ENCODE assay signal across 15 cellular contexts in the genomic region with DNA sequence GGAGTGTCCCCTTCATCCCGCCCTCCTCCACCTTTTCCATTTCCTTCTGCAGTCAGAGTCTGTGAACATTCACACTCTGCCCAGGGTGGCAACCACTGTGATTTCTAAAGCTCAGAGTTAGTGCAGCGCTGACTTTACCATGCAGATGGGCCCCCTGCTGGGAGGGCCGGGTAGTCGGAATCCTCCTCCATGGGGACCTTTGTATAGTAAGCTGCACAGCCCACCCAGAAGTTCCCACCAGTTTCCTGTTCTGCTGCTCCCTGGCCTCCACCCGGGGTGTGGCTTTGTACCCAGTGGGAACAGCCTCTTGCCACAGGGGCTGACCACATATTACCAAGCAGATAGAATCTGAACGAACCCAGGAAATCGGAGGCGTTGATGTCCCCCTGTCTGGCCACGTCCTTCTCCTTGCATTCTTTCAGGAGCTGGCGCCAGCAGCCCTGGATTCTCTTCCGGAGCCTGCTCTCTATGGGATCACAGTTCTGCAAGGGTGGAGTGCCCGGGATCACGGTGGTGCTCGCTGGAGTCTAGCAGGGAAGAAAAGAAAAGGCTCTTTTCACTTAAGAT.
DNase-seq lines count a peak whose midpoint lies in the region; ATAC-seq and TF ChIP-seq lines count a peak whose summit lies in the region.
"Had no signal": no experiment of that assay in that cellular context is flagged by ENCODE, and none has a peak within 500 bp of the region (broad histone marks: within the 10 kb centered on the region; RNA-seq: fewer than 3 reads in every experiment).

No MANE protein-coding gene starts in this region.

- H3K36me3 ChIP-seq in Caco-2 (ENCODE audit: control insufficient read depth, insufficient read depth, low read length) (no peaks in the 10 kb centered on the region), HEK293 (ENCODE audit: control insufficient read depth in 2 of 2, insufficient read depth in 1 of 2, low read length in 2 of 2) (no peaks in the 10 kb centered on the region), OCI-LY1 (ENCODE audit: insufficient read depth, low read length) (no peaks in the 10 kb centered on the region), left lung (peaks cover 0 to 4% of the 10 kb centered on the region in 2 donors)
- H3K36me3 ChIP-seq: prostate gland had no signal

- TF ChIP-seq CTCF in Caco-2 (IDR thresholded peaks at IDR 0.05; ENCODE audit: insufficient read depth in 1 of 2, low read depth in 1 of 2, low read length in 1 of 2, severe bottlenecking in 1 of 2, unreplicated experiment in 1 of 2) (peak; percentile 40 to 59), HEK293 (tag by site-specific recombination; IDR thresholded peaks at IDR 0.05) (no peak), OCI-LY1 (IDR thresholded peaks at IDR 0.05; ENCODE audit: low read length) (peak; percentile 57), foreskin keratinocyte (conservative IDR thresholded peaks at IDR 0.05) (peak; percentile 24), left lung (IDR thresholded peaks at IDR 0.05) (no peak), GM10266 (IDR thresholded peaks at IDR 0.05; ENCODE audit: control insufficient read depth, insufficient read depth, low read depth, missing control alignments) (no peak)

- no peak overlapping the region for H2AFZ ChIP-seq in OCI-LY1 (ENCODE audit: low read length)

- H3K4me1 ChIP-seq in Caco-2 = no peaks in the 10 kb centered on the region
- H3K4me1 ChIP-seq in HEK293 (ENCODE audit: control insufficient read depth, insufficient read depth, low read length) = no peaks in the 10 kb centered on the region
- H3K4me1 ChIP-seq in OCI-LY1 (ENCODE audit: insufficient read depth, low read length, severe bottlenecking) = no peaks in the 10 kb centered on the region
- peaks cover 14% of the 10 kb centered on the region for H3K4me1 ChIP-seq in foreskin keratinocyte
- no peaks in the 10 kb centered on the region for H3K4me1 ChIP-seq in left lung
- H3K4me1 ChIP-seq: prostate gland had no signal

- H3K4me1 Mint-ChIP-seq in Caco-2 (ENCODE audit: low read depth, unreplicated experiment) = no peaks in the 10 kb centered on the region
- H3K4me1 Mint-ChIP-seq: activated CD4-positive, alpha-beta T cell treated with anti-CD3 and anti-CD28 coated beads, Interleukin-2, amount 10 ng/mL, durations not matched to agents 24 days and 14 days had no signal

- H3K4me2 ChIP-seq in OCI-LY1 (ENCODE audit: low read length) = no peak overlapping the region

- no peak overlapping the region for H3K4me3 ChIP-seq in Caco-2 (ENCODE audit: low read depth, low read length)
- no peak overlapping the region for H3K4me3 ChIP-seq in HEK293 (ENCODE audit: low read depth, low read length)
- no peak overlapping the region for H3K4me3 ChIP-seq in OCI-LY1 (ENCODE audit: low read depth, low read length, poor library complexity, severe bottlenecking)
- no peak overlapping the region for H3K4me3 ChIP-seq in left lung
- H3K4me3 ChIP-seq: prostate gland had no signal

- ATAC-seq in foreskin keratinocyte (no peak), left lung (no peak)

- H3K27ac ChIP-seq in HEK293 (ENCODE audit: extremely low read depth, low read depth, low read length) (no peak overlapping the region), OCI-LY1 (ENCODE audit: low read depth, low read length, poor library complexity, severe bottlenecking) (no peak overlapping the region), foreskin keratinocyte (no peak overlapping the region), left lung (no peak overlapping the region)
- H3K27ac ChIP-seq: prostate gland had no signal

- H4K20me1 ChIP-seq in OCI-LY1 (ENCODE audit: insufficient read depth, low read length) = no peaks in the 10 kb centered on the region

- H3K4me3 Mint-ChIP-seq in Caco-2 (ENCODE audit: unreplicated experiment) = no peak overlapping the region
- H3K4me3 Mint-ChIP-seq: activated CD4-positive, alpha-beta T cell treated with anti-CD3 and anti-CD28 coated beads, Interleukin-2, amount 10 ng/mL, durations not matched to agents 24 days and 14 days had no signal

- POLR2A ChIA-PET in Caco-2 (lab: Charles Lee) = no interaction called here
- POLR2A ChIA-PET in HEK293 (lab: Yijun Ruan, JAX) = interaction anchor here (0.5 kb wide), 1 partner anchor 130 kb away, joined by 8 read pairs; no protein-coding TSS in a partner anchor

- H3K9ac ChIP-seq in OCI-LY1 (ENCODE audit: low read length) = no peak overlapping the region

- no peaks in the 10 kb centered on the region for H3K9me3 ChIP-seq in Caco-2
- H3K9me3 ChIP-seq in HEK293 (ENCODE audit: control insufficient read depth, insufficient read depth, low read depth, low read length) = no peaks in the 10 kb centered on the region
- no peaks in the 10 kb centered on the region for H3K9me3 ChIP-seq in OCI-LY1 (ENCODE audit: low read length)
- H3K9me3 ChIP-seq in left lung = no peaks in the 10 kb centered on the region
- H3K9me3 ChIP-seq: prostate gland had no signal

- CTCF ChIA-PET in Caco-2 (lab: Charles Lee) (no interaction called here), HEK293 (lab: Yijun Ruan, JAX) (interaction anchor here (0.9 kb wide), 1 partner anchor 8 kb away, joined by 3 read pairs; no protein-coding TSS in a partner anchor)

- H3K27me3 ChIP-seq in Caco-2 (replicated peaks; ENCODE audit: control insufficient read depth, insufficient read depth, low read length) (no peaks in the 10 kb centered on the region), OCI-LY1 (ENCODE audit: insufficient read depth, low read length) (no peaks in the 10 kb centered on the region), foreskin keratinocyte (peaks cover 3% of the 10 kb centered on the region), left lung (peaks cover 0 to 3% of the 10 kb centered on the region in 2 donors)

- intact Hi-C loops in Caco-2 (cut with micrococcal nuclease; ENCODE audit: unreplicated experiment) (no loop called here), posterior vena cava (cut with DNase I) (loop anchor here in 1 of 2 donors (10.0 kb wide), 1 partner anchor 1358 kb away; no protein-coding TSS in a partner anchor), left lung (cut with DNase I) (no loop called here)

- H3K27ac Mint-ChIP-seq in Caco-2 (ENCODE audit: unreplicated experiment) = no peak overlapping the region
- H3K27ac Mint-ChIP-seq: activated CD4-positive, alpha-beta T cell treated with anti-CD3 and anti-CD28 coated beads, Interleukin-2, amount 10 ng/mL, durations not matched to agents 24 days and 14 days had no signal

- H3K9me3 Mint-ChIP-seq in Caco-2 (ENCODE audit: unreplicated experiment) = no peaks in the 10 kb centered on the region
- H3K9me3 Mint-ChIP-seq: activated CD4-positive, alpha-beta T cell treated with anti-CD3 and anti-CD28 coated beads, Interleukin-2, amount 10 ng/mL, durations not matched to agents 24 days and 14 days had no signal

- peaks cover 14% of the 10 kb centered on the region for H3K27me3 Mint-ChIP-seq in Caco-2 (ENCODE audit: insufficient read depth, unreplicated experiment)
- H3K27me3 Mint-ChIP-seq: activated CD4-positive, alpha-beta T cell treated with anti-CD3 and anti-CD28 coated beads, Interleukin-2, amount 10 ng/mL, durations not matched to agents 24 days and 14 days had no signal

- no peaks in the 10 kb centered on the region for H3K79me2 ChIP-seq in OCI-LY1 (ENCODE audit: insufficient read depth, low read length)

- no peaks in the 10 kb centered on the region for H3K36me3 Mint-ChIP-seq in Caco-2 (ENCODE audit: insufficient read depth, unreplicated experiment)

- H3K9me2 ChIP-seq in OCI-LY1 (ENCODE audit: low read depth, low read length) = no peaks in the 10 kb centered on the region

- no TSS peak for BruUV-seq in Caco-2 (replicated peaks; lab: Mats Ljungman, UMichigan)

- H3F3A ChIP-seq in OCI-LY1 (ENCODE audit: insufficient read depth, low read length) = no peaks in the 10 kb centered on the region

- DNase-seq in Caco-2 (peak in 1 of 2 experiments; percentile 45), foreskin keratinocyte (no peak), hypothalamus (lab: John Stamatoyannopoulos, UW) (no peak), posterior vena cava (ENCODE audit: low spot score) (no peak), left lung (no peak), GM10266 (ENCODE audit: extremely low spot score) (no peak)
- DNase-seq: activated CD4-positive, alpha-beta T cell treated with anti-CD3 and anti-CD28 coated beads, Interleukin-2, amount 10 ng/mL, durations not matched to agents 24 days and 14 days; C1 segment of cervical spinal cord; effector memory CD4-positive, alpha-beta T cell; foreskin melanocyte; NCI-H1417; stimulated activated naive CD4-positive, alpha-beta T cell had no signal

TF ChIP-seq in HEK293, 187 proteins besides CTCF, POLR2A, EP300 and RAD21:
- TF ChIP-seq ZNF529 (tag by site-specific recombination; IDR thresholded peaks at IDR 0.05; ENCODE audit: insufficient replicate concordance) (peak; percentile 49), GLIS2 (tag by site-specific recombination; IDR thresholded peaks at IDR 0.05) (no peak)

Comparison
In these comparisons a context has a peak if more than half of its experiments do, and no peak if none do; other contexts are left out.
1. CTCF ChIP-seq: peak in Caco-2 (2 of 2), OCI-LY1 (single experiment) and foreskin keratinocyte (single experiment); none in HEK293 (single experiment), left lung (0 of 2) and GM10266 (single experiment).